Comparison of ENCODE assay signal across 13 cellular contexts in the genomic region with DNA sequence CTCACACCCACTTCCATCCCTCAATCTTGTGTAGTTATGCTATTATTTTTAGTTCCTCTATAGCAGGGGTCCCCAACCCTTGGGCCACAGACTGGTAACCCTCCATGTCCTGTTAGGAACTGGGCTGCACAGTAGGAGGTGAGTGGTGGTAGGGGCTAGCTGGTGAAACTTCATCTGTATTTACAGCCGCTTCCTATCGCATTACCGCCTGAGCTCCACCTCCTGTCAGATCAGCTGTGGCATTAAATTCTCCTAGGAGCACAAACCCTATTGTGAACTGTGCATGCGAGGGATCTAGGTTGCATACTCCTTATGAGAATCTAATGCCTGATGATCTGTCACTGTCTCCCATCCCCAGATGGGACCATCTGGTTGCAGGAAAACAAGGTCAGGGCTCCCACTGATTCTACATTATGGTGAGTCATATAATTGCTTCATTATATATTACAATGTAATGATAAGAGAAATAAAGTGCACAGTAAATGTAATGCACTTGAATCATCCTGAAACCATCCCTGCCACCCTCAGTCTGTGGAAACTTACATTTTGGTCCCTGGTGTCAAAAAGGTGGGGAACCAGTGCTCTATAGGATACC. TPM values are rescaled to one million over a fixed set of nuclear protein-coding genes. Genes with fewer than 3 reads are reported as not detected.
DNase-seq lines count a peak whose midpoint lies in the region; ATAC-seq and TF ChIP-seq lines count a peak whose summit lies in the region.
"Had no signal": no experiment of that assay in that cellular context is flagged by ENCODE, and none has a peak within 500 bp of the region (broad histone marks: within the 10 kb centered on the region; RNA-seq: fewer than 3 reads in every experiment).

No MANE protein-coding gene starts in this region.

- H3K27ac Mint-ChIP-seq in CD4-positive, alpha-beta T cell: peak overlapping the region; percentile 55
- H3K27ac Mint-ChIP-seq in activated CD4-positive, alpha-beta memory T cell treated with anti-CD3 and anti-CD28 coated beads for 36 hours: no peak overlapping the region
- no peak overlapping the region for H3K27ac Mint-ChIP-seq in memory B cell

- intact Hi-C loops in CD4-positive, alpha-beta T cell (cut with DNase I, micrococcal nuclease): loop anchor here (5.0 kb wide), 5 partner anchors 42 to 1723 kb away; a partner anchor contains a TSS
- intact Hi-C loops in activated CD4-positive, alpha-beta memory T cell treated with anti-CD3 and anti-CD28 coated beads for 36 hours (cut with micrococcal nuclease): no loop called here
- intact Hi-C loops in sciatic nerve (cut with DNase I): no loop called here

- no peaks in the 10 kb centered on the region for H3K9me3 Mint-ChIP-seq in CD4-positive, alpha-beta T cell
- no peaks in the 10 kb centered on the region for H3K9me3 Mint-ChIP-seq in activated CD4-positive, alpha-beta memory T cell treated with anti-CD3 and anti-CD28 coated beads for 36 hours
- no peaks in the 10 kb centered on the region for H3K9me3 Mint-ChIP-seq in memory B cell

- no peak for ATAC-seq in CD4-positive, alpha-beta T cell (ENCODE audit: poor library complexity)
- ATAC-seq in memory B cell (ENCODE audit: low read depth): no peak
- no peak for ATAC-seq in sciatic nerve
- ATAC-seq in GM18907 (IDR thresholded peaks at IDR 0.05; ENCODE audit: unreplicated experiment): no peak

- no peak overlapping the region for H3K27ac ChIP-seq in CD4-positive, alpha-beta T cell (ENCODE audit: low read depth, low read length)

- H3K27me3 Mint-ChIP-seq in CD4-positive, alpha-beta T cell: no peaks in the 10 kb centered on the region
- H3K27me3 Mint-ChIP-seq in activated CD4-positive, alpha-beta memory T cell treated with anti-CD3 and anti-CD28 coated beads for 36 hours: no peaks in the 10 kb centered on the region
- no peaks in the 10 kb centered on the region for H3K27me3 Mint-ChIP-seq in memory B cell

- no peaks in the 10 kb centered on the region for H3K27me3 ChIP-seq in CD4-positive, alpha-beta T cell (ENCODE audit: control insufficient read depth, insufficient read depth, low read length)
- H3K27me3 ChIP-seq: hepatocyte had no signal

- H3K36me3 Mint-ChIP-seq in CD4-positive, alpha-beta T cell (ENCODE audit: low read depth): no peaks in the 10 kb centered on the region
- no peaks in the 10 kb centered on the region for H3K36me3 Mint-ChIP-seq in activated CD4-positive, alpha-beta memory T cell treated with anti-CD3 and anti-CD28 coated beads for 36 hours
- H3K36me3 Mint-ChIP-seq in memory B cell: no peaks in the 10 kb centered on the region

- H3K4me1 Mint-ChIP-seq in CD4-positive, alpha-beta T cell (ENCODE audit: low read depth): peaks cover 22% of the 10 kb centered on the region
- H3K4me1 Mint-ChIP-seq in activated CD4-positive, alpha-beta memory T cell treated with anti-CD3 and anti-CD28 coated beads for 36 hours (ENCODE audit: low read depth): peaks cover 16% of the 10 kb centered on the region
- peaks cover 9% of the 10 kb centered on the region for H3K4me1 Mint-ChIP-seq in memory B cell

- CTCF ChIA-PET in CD4-positive, alpha-beta T cell (lab: Charles Lee): interaction anchor here (4.2 kb wide), 1 partner anchor 63 kb away, joined by 20 read pairs; no protein-coding TSS in a partner anchor
- CTCF ChIA-PET in activated CD4-positive, alpha-beta memory T cell treated with anti-CD3 and anti-CD28 coated beads for 36 hours (lab: Charles Lee): interaction anchor here (3.8 kb wide), 1 partner anchor 63 kb away, joined by 21 read pairs; no protein-coding TSS in a partner anchor

- H3K4me3 Mint-ChIP-seq in CD4-positive, alpha-beta T cell: peak overlapping the region; percentile 88
- H3K4me3 Mint-ChIP-seq in activated CD4-positive, alpha-beta memory T cell treated with anti-CD3 and anti-CD28 coated beads for 36 hours: peak overlapping the region; percentile 27
- peak overlapping the region; percentile 68 for H3K4me3 Mint-ChIP-seq in memory B cell

- DNase-seq in CD4-positive, alpha-beta T cell: no peak
- DNase-seq in ELR (ENCODE audit: low read depth): peak; percentile 64
- no peak for DNase-seq in activated CD4-positive, alpha-beta memory T cell treated with anti-CD3 and anti-CD28 coated beads for 36 hours
- no peak for DNase-seq in memory B cell (ENCODE audit: low spot score in 2 of 2)
- DNase-seq in sciatic nerve (ENCODE audit: low spot score): no peak
- DNase-seq in Kasumi-1 (lab: John Stamatoyannopoulos, UW): no peak
- DNase-seq in activated CD4-positive, alpha-beta T cell treated with anti-CD3 and anti-CD28 coated beads for 48 hours: no peak
- DNase-seq: DMS79, midbrain, NCI-H526 treated with DMSO at 0.1 percent for 48 hours, spleen had no signal

- no peak for TF ChIP-seq CTCF in CD4-positive, alpha-beta T cell (IDR thresholded peaks at IDR 0.05)

- no peaks in the 10 kb centered on the region for H3K9me3 ChIP-seq in CD4-positive, alpha-beta T cell (ENCODE audit: control insufficient read depth, low read length)
- H3K9me3 ChIP-seq: spleen had no signal

- POLR2A ChIA-PET in CD4-positive, alpha-beta T cell (lab: Charles Lee): interaction anchor here (1.6 kb wide), 1 partner anchor 61 kb away, joined by 4 read pairs; no protein-coding TSS in a partner anchor
- POLR2A ChIA-PET in activated CD4-positive, alpha-beta memory T cell treated with anti-CD3 and anti-CD28 coated beads for 36 hours (lab: Charles Lee): interaction anchor here (0.9 kb wide), 1 partner anchor 43 kb away, joined by 4 read pairs; a partner anchor contains a TSS

RNA-seq across cellular contexts. Expression of a gene that starts 1.6 kb away (rescaled TPM):
- 10 to 100 TPM; 12.6 to 13.8 TPM for total RNA-seq in CD4-positive, alpha-beta T cell
- total RNA-seq in activated CD4-positive, alpha-beta memory T cell treated with anti-CD3 and anti-CD28 coated beads for 36 hours: 10 to 100 TPM; 11.1 to 11.2 TPM
- 40.3 TPM for total RNA-seq in sciatic nerve

RNA-seq across cellular contexts. Expression of a gene that starts 42.9 kb away (rescaled TPM):
- 1 to 10 TPM; 5.1 to 5.4 TPM for total RNA-seq in CD4-positive, alpha-beta T cell
- 1 to 10 TPM; 4.5 to 7.6 TPM for total RNA-seq in activated CD4-positive, alpha-beta memory T cell treated with anti-CD3 and anti-CD28 coated beads for 36 hours
- total RNA-seq in sciatic nerve: 19.5 TPM

Comparison
In these comparisons a context has a peak if more than half of its experiments do, and no peak if none do; other contexts are left out.
1. H3K4me3 Mint-ChIP-seq: peak in every context shown above with its lines; median percentile 88 in CD4-positive, alpha-beta T cell; 68 in memory B cell; 27 in activated CD4-positive, alpha-beta memory T cell treated with anti-CD3 and anti-CD28 coated beads for 36 hours.
2. intact Hi-C loops: an anchor here in CD4-positive, alpha-beta T cell (5.0 kb wide); none called in activated CD4-positive, alpha-beta memory T cell treated with anti-CD3 and anti-CD28 coated beads for 36 hours and sciatic nerve.